In genomic region chr11:101445761-101446160, GRCh38 we compare ENCODE assay signal across 28 cellular contexts.
A peak's percentile ranks its signal among the peaks of the same experiment; 100 is the strongest.
DNase-seq lines count a peak whose midpoint lies in the region; TF ChIP-seq lines count a peak whose summit lies in the region.
"Had no signal": no experiment of that assay in that cellular context is flagged by ENCODE, and none has a peak within 500 bp of the region (broad histone marks: within the 10 kb centered on the region; RNA-seq: fewer than 3 reads in every experiment).

No MANE protein-coding gene starts in this region.

- H3K4me1 ChIP-seq in neural progenitor cell: peaks cover 19% of the 10 kb centered on the region
- H3K4me1 ChIP-seq in SJCRH30: no peaks in the 10 kb centered on the region

- DNase-seq in AG08395 (ENCODE audit: low spot score): peak; percentile 21
- peak; percentile 12 for DNase-seq in HFFc6
- no peak for DNase-seq in brain microvascular endothelial cell
- DNase-seq in neural progenitor cell (ENCODE audit: low spot score): peak; percentile 46
- no peak for DNase-seq in NCI-H1930 (lab: John Stamatoyannopoulos, UW)
- DNase-seq in COLO668 (lab: John Stamatoyannopoulos, UW; ENCODE audit: unreplicated experiment): no peak
- no peak for DNase-seq in glomerular visceral epithelial cell (ENCODE audit: extremely low spot score)
- no peak for DNase-seq in SJCRH30
- DNase-seq: activated CD4-positive, CD25-positive, alpha-beta regulatory T cell treated with anti-CD3 and anti-CD28 coated beads, Interleukin-2, amount 50 U/mL, for 72 hours; activated CD8-positive, alpha-beta T cell treated with anti-CD3 and anti-CD28 coated beads for 36 hours; effector memory CD8-positive, alpha-beta T cell; islet precursor cell; left ventricle myocardium superior; MM.1S; naive thymus-derived CD4-positive, alpha-beta T cell; NCI-H1417; NCI-H2081 treated with DMSO at 0.1 percent for 48 hours; NCI-H345; nucleus accumbens; retina; stimulated activated CD4-positive, alpha-beta T cell treated with anti-CD3 and anti-CD28 coated beads, Interleukin-2, amount 100 ng/mL, for 48 hours; T-helper 17 cell had no signal

- no peak overlapping the region for H3K9ac ChIP-seq in neural progenitor cell

- peak overlapping the region; percentile 49; the same call in 1 of the 2 replicates for H3K27ac Mint-ChIP-seq in HFFc6
- no peak overlapping the region for H3K27ac Mint-ChIP-seq in neural progenitor cell
- H3K27ac Mint-ChIP-seq: activated CD8-positive, alpha-beta T cell treated with anti-CD3 and anti-CD28 coated beads for 36 hours; activated naive CD4-positive, alpha-beta T cell treated with anti-CD3 and anti-CD28 coated beads, Interleukin-2, amount 50 U/mL, for 24 hours; activated T-helper 2 cell treated with anti-CD3 and anti-CD28 coated beads, Interferon-gamma antibody, Interleukin-2, Interleukin-4, amounts not matched to agents 10 μg/mL and 5 μg/mL and 100 μg/mL, durations not matched to agents 14 hours and 24 hours and 36 hours; effector memory CD8-positive, alpha-beta T cell; naive thymus-derived CD4-positive, alpha-beta T cell; T-helper 17 cell had no signal

- H3K4me2 ChIP-seq in neural progenitor cell: peak overlapping the region; percentile 3

- TF ChIP-seq CTCF in HFFc6 (IDR thresholded peaks at IDR 0.05) (no peak), brain microvascular endothelial cell (IDR thresholded peaks at IDR 0.05; ENCODE audit: low read depth, low read length, missing control alignments) (no peak), neural progenitor cell (IDR thresholded peaks at IDR 0.05) (no peak)

- H3K36me3 Mint-ChIP-seq in HFFc6 (ENCODE audit: low read depth) (no peaks in the 10 kb centered on the region; the same call in 1 of the 2 replicates), neural progenitor cell (no peaks in the 10 kb centered on the region)
- H3K36me3 Mint-ChIP-seq: activated naive CD4-positive, alpha-beta T cell treated with anti-CD3 and anti-CD28 coated beads, Interleukin-2, amount 50 U/mL, for 24 hours; naive thymus-derived CD4-positive, alpha-beta T cell had no signal

- no peaks in the 10 kb centered on the region for H3K79me2 ChIP-seq in neural progenitor cell (ENCODE audit: low read depth)

- no peaks in the 10 kb centered on the region for H3K9me3 ChIP-seq in neural progenitor cell (ENCODE audit: low read depth)
- H3K9me3 ChIP-seq in SJCRH30 (replicated peaks): no peaks in the 10 kb centered on the region
- H3K9me3 ChIP-seq: esophagus muscularis mucosa had no signal

- no peaks in the 10 kb centered on the region for H4K20me1 ChIP-seq in neural progenitor cell (ENCODE audit: low read depth)

- in situ Hi-C loops in brain microvascular endothelial cell (cut with HindIII; ENCODE audit: low pct_ligation_motif_present, low sequenced_read_pairs): no loop called here

- H3K9me3 Mint-ChIP-seq in HFFc6 (peaks cover 19% of the 10 kb centered on the region), neural progenitor cell (no peaks in the 10 kb centered on the region)
- H3K9me3 Mint-ChIP-seq: activated CD8-positive, alpha-beta T cell treated with anti-CD3 and anti-CD28 coated beads for 36 hours had no signal

- no peak overlapping the region for H2AFZ ChIP-seq in neural progenitor cell (replicated peaks)

- H3F3A ChIP-seq in neural progenitor cell (ENCODE audit: low read depth): peaks cover 8% of the 10 kb centered on the region

- no peaks in the 10 kb centered on the region for H3K27me3 ChIP-seq in brain microvascular endothelial cell (replicated peaks)
- H3K27me3 ChIP-seq in neural progenitor cell: no peaks in the 10 kb centered on the region
- H3K27me3 ChIP-seq in SJCRH30: no peaks in the 10 kb centered on the region
- H3K27me3 ChIP-seq: esophagus muscularis mucosa had no signal

- H3K27ac ChIP-seq in brain microvascular endothelial cell: peak overlapping the region; percentile 75
- no peak overlapping the region for H3K27ac ChIP-seq in neural progenitor cell
- H3K27ac ChIP-seq in SJCRH30: no peak overlapping the region
- H3K27ac ChIP-seq: C4-2B, coronary artery had no signal

- peaks cover 21% of the 10 kb centered on the region; the same call in 1 of the 2 replicates for H3K4me1 Mint-ChIP-seq in HFFc6 (ENCODE audit: low read depth)
- H3K4me1 Mint-ChIP-seq in neural progenitor cell: no peaks in the 10 kb centered on the region
- H3K4me1 Mint-ChIP-seq: activated naive CD4-positive, alpha-beta T cell treated with anti-CD3 and anti-CD28 coated beads, Interleukin-2, amount 50 U/mL, for 24 hours; naive thymus-derived CD4-positive, alpha-beta T cell; T-helper 17 cell had no signal

- H3K4me3 Mint-ChIP-seq in HFFc6: no peak overlapping the region
- H3K4me3 Mint-ChIP-seq in neural progenitor cell: no peak overlapping the region
- H3K4me3 Mint-ChIP-seq: activated CD8-positive, alpha-beta T cell treated with anti-CD3 and anti-CD28 coated beads for 36 hours; activated naive CD4-positive, alpha-beta T cell treated with anti-CD3 and anti-CD28 coated beads, Interleukin-2, amount 50 U/mL, for 24 hours; effector memory CD8-positive, alpha-beta T cell; naive thymus-derived CD4-positive, alpha-beta T cell; T-helper 17 cell had no signal

- H3K36me3 ChIP-seq in brain microvascular endothelial cell (replicated peaks) (no peaks in the 10 kb centered on the region), neural progenitor cell (no peaks in the 10 kb centered on the region), SJCRH30 (no peaks in the 10 kb centered on the region)

- no peaks in the 10 kb centered on the region for H3K27me3 Mint-ChIP-seq in HFFc6 (ENCODE audit: insufficient read depth)
- peaks cover 4% of the 10 kb centered on the region for H3K27me3 Mint-ChIP-seq in neural progenitor cell (ENCODE audit: insufficient read depth, low read depth)
- H3K27me3 Mint-ChIP-seq: activated CD8-positive, alpha-beta T cell treated with anti-CD3 and anti-CD28 coated beads for 36 hours; effector memory CD8-positive, alpha-beta T cell; T-helper 17 cell had no signal

- H3K4me3 ChIP-seq in brain microvascular endothelial cell (ENCODE audit: low read depth, low read length): no peak overlapping the region
- no peak overlapping the region for H3K4me3 ChIP-seq in neural progenitor cell
- no peak overlapping the region for H3K4me3 ChIP-seq in SJCRH30
- H3K4me3 ChIP-seq: coronary artery, esophagus muscularis mucosa, K562 had no signal

Comparison
In these comparisons a context has a peak if more than half of its experiments do, and no peak if none do; other contexts are left out.
1. DNase-seq: peak in AG08395 (single experiment), HFFc6 (single experiment) and neural progenitor cell (single experiment); none in brain microvascular endothelial cell (single experiment), NCI-H1930 (0 of 2), COLO668 (single experiment), glomerular visceral epithelial cell (single experiment) and SJCRH30 (0 of 2).